Comparison of ENCODE assay signal across 8 cellular contexts in genomic region chr6:80338201-80338836, GRCh38.
DNase-seq lines count a peak whose midpoint lies in the region; ATAC-seq and TF ChIP-seq lines count a peak whose summit lies in the region.

No MANE protein-coding gene starts in this region.

- H3K14ac ChIP-seq in trophoblast cell (ENCODE audit: low read length) = no peak overlapping the region

- ATAC-seq in HG02885 (IDR thresholded peaks at IDR 0.05; ENCODE audit: poor library complexity, unreplicated experiment) = peak; percentile 98
- ATAC-seq in upper lobe of right lung = peak; percentile 91

- no peak overlapping the region for H3K4ac ChIP-seq in trophoblast cell (ENCODE audit: low read depth, low read length)

- H3K27me3 ChIP-seq in trophoblast cell (ENCODE audit: insufficient read depth, low read length) = no peaks in the 10 kb centered on the region
- H3K27me3 ChIP-seq in upper lobe of right lung = no peaks in the 10 kb centered on the region

- H3K23ac ChIP-seq in trophoblast cell (ENCODE audit: low read length) = no peak overlapping the region

- no CpG with 5 or more reads among the region's 12 CpGs for WGBS in trophoblast cell (ENCODE audit: extremely low coverage, insufficient coverage, insufficient read length)

- no peak overlapping the region for H2BK5ac ChIP-seq in trophoblast cell (ENCODE audit: low read depth, low read length, poor library complexity)

- no peak overlapping the region for H2AK5ac ChIP-seq in trophoblast cell (ENCODE audit: low read length)

- H3K4me3 ChIP-seq in fibroblast of pulmonary artery (replicated peaks; ENCODE audit: low read depth, low read length) = no peak overlapping the region
- H3K4me3 ChIP-seq in trophoblast cell (ENCODE audit: low read depth, low read length) = no peak overlapping the region
- no peak overlapping the region for H3K4me3 ChIP-seq in upper lobe of right lung

- no peak overlapping the region for H4K8ac ChIP-seq in trophoblast cell (ENCODE audit: low read depth, low read length)

- H3K36me3 ChIP-seq in trophoblast cell (ENCODE audit: control insufficient read depth in 1 of 2, insufficient read depth in 2 of 2, low read length in 2 of 2) (no peaks in the 10 kb centered on the region), upper lobe of right lung (no peaks in the 10 kb centered on the region)

- H2BK12ac ChIP-seq in trophoblast cell (ENCODE audit: low read length) = no peak overlapping the region

- H4K12ac ChIP-seq in trophoblast cell (ENCODE audit: low read depth, low read length) = no peak overlapping the region

- no peaks in the 10 kb centered on the region for H3K9me3 ChIP-seq in trophoblast cell (ENCODE audit: insufficient read depth, low read depth, low read length)
- no peaks in the 10 kb centered on the region for H3K9me3 ChIP-seq in upper lobe of right lung

- H3K4me1 ChIP-seq in trophoblast cell (ENCODE audit: control insufficient read depth in 1 of 2, insufficient read depth in 2 of 2, low read length in 2 of 2) (no peaks in the 10 kb centered on the region), upper lobe of right lung (no peaks in the 10 kb centered on the region)

- H4K91ac ChIP-seq in trophoblast cell (ENCODE audit: low read depth, low read length) = no peak overlapping the region

- peak; percentile 57 for TF ChIP-seq CTCF in fibroblast of pulmonary artery (IDR thresholded peaks at IDR 0.05; ENCODE audit: low read length, missing control alignments)
- TF ChIP-seq CTCF in upper lobe of right lung (IDR thresholded peaks at IDR 0.05) = peak; percentile 74

- no peaks in the 10 kb centered on the region for H3K79me2 ChIP-seq in trophoblast cell (ENCODE audit: control insufficient read depth, insufficient read depth, low read length, poor library complexity)

- no peak overlapping the region for H3K4me2 ChIP-seq in trophoblast cell (ENCODE audit: low read length)

- H2AFZ ChIP-seq in trophoblast cell (ENCODE audit: insufficient read depth, low read length, poor library complexity) = no peak overlapping the region

- no peak overlapping the region for H3K18ac ChIP-seq in trophoblast cell (ENCODE audit: low read length)

- H2BK120ac ChIP-seq in trophoblast cell (ENCODE audit: insufficient read depth, low read length, poor library complexity) = no peak overlapping the region

- no peak overlapping the region for H3K9ac ChIP-seq in trophoblast cell (ENCODE audit: low read length)

- peak; percentile 62 for DNase-seq in SIG-M5 treated with dmso at 0.1 percent for 504 hours (lab: John Stamatoyannopoulos, UW; ENCODE audit: unreplicated experiment)
- no peak for DNase-seq in SIG-M5 (lab: John Stamatoyannopoulos, UW)
- peak; percentile 67 for DNase-seq in NCI-H748 treated with DMSO at 0.1 percent for 48 hours (lab: John Stamatoyannopoulos, UW)
- peak; percentile 88 for DNase-seq in activated CD8-positive, alpha-beta memory T cell treated with anti-CD3 and anti-CD28 coated beads, Interleukin-2, amount 50 U/mL, for 48 hours
- peak; percentile 48 for DNase-seq in fibroblast of pulmonary artery (ENCODE audit: low read depth)
- DNase-seq in trophoblast cell = peak; percentile 27 to 69
- DNase-seq in upper lobe of right lung = peak; percentile 79

- no peaks in the 10 kb centered on the region for H3K79me1 ChIP-seq in trophoblast cell (ENCODE audit: low read length)

- H3K27ac ChIP-seq in trophoblast cell (ENCODE audit: low read depth, low read length) (no peak overlapping the region), upper lobe of right lung (no peak overlapping the region)

- intact Hi-C loops in upper lobe of right lung (cut with DNase I) = no loop called here
